In genomic region chr20:25226433-25227316, GRCh38 we compare ENCODE assay signal across 1 cellular context.
TF ChIP-seq lines count a peak whose summit lies in the region.

No MANE protein-coding gene starts in this region.

TF ChIP-seq in HepG2, 621 proteins besides CTCF, POLR2A, EP300 and RAD21 (continued from another document and continues in another):
- TF ChIP-seq E2F1 (CRISPR knock-in tag; IDR thresholded peaks at IDR 0.05): no peak
- no peak for TF ChIP-seq ZFP90 (CRISPR knock-in tag; IDR thresholded peaks at IDR 0.05; ENCODE audit: borderline replicate concordance)
- TF ChIP-seq FOXM1 (CRISPR knock-in tag; IDR thresholded peaks at IDR 0.05): no peak
- no peak for TF ChIP-seq ZBED4 (CRISPR knock-in tag; IDR thresholded peaks at IDR 0.05; ENCODE audit: borderline replicate concordance)
- TF ChIP-seq CEBPZ (IDR thresholded peaks at IDR 0.05; ENCODE audit: low read length): no peak
- no peak for TF ChIP-seq SRSF1 (optimal IDR thresholded peaks at IDR 0.05; ENCODE audit: low read depth, low read length)
- TF ChIP-seq ZNF576 (CRISPR knock-in tag; IDR thresholded peaks at IDR 0.05): peak; percentile 68; the same call in 1 of the 2 replicates
- TF ChIP-seq NR2F6 (IDR thresholded peaks at IDR 0.05): no peak
- TF ChIP-seq NR2F6 (CRISPR knock-in tag; IDR thresholded peaks at IDR 0.05): no peak
- no peak for TF ChIP-seq RBFOX2 (IDR thresholded peaks at IDR 0.05; ENCODE audit: low read depth, low read length)
- no peak for TF ChIP-seq ZNF136 (CRISPR knock-in tag; IDR thresholded peaks at IDR 0.05; ENCODE audit: low read depth)
- no peak for TF ChIP-seq TEF (CRISPR knock-in tag; IDR thresholded peaks at IDR 0.05)
- peak; percentile 3; the same call in 1 of the 2 replicates for TF ChIP-seq BRD4 (CRISPR knock-in tag; IDR thresholded peaks at IDR 0.05)
- TF ChIP-seq ZNF3 (CRISPR knock-in tag; IDR thresholded peaks at IDR 0.05): no peak
- TF ChIP-seq CENPBD1 (CRISPR knock-in tag; IDR thresholded peaks at IDR 0.05; ENCODE audit: borderline replicate concordance, low read depth): no peak
- no peak for TF ChIP-seq POLR2AphosphoS2 (IDR thresholded peaks at IDR 0.05; ENCODE audit: low read depth, low read length)
- no peak for TF ChIP-seq RFXANK (CRISPR knock-in tag; IDR thresholded peaks at IDR 0.05)
- no peak for TF ChIP-seq GMEB1 (CRISPR knock-in tag; IDR thresholded peaks at IDR 0.05; ENCODE audit: borderline replicate concordance)
- TF ChIP-seq MAF1 (CRISPR knock-in tag; IDR thresholded peaks at IDR 0.05; ENCODE audit: borderline replicate concordance): no peak
- TF ChIP-seq ARNTL (CRISPR knock-in tag; IDR thresholded peaks at IDR 0.05): 0 out of 2 replicates have a peak, but pooled peaks have one; percentile 64
- TF ChIP-seq ARNT (IDR thresholded peaks at IDR 0.05): no peak
- no peak for TF ChIP-seq TEAD3 (CRISPR knock-in tag; optimal IDR thresholded peaks at IDR 0.05; ENCODE audit: borderline replicate concordance)
- 0 out of 2 replicates have a peak, but pooled peaks have one; percentile 29 for TF ChIP-seq MED13 (CRISPR knock-in tag; IDR thresholded peaks at IDR 0.05)
- no peak for TF ChIP-seq TRIM22 (IDR thresholded peaks at IDR 0.05)
- TF ChIP-seq BRF2 (CRISPR knock-in tag; IDR thresholded peaks at IDR 0.05): no peak
- TF ChIP-seq ZNF263 (CRISPR knock-in tag; IDR thresholded peaks at IDR 0.05): no peak
- no peak for TF ChIP-seq MIXL1 (CRISPR knock-in tag; IDR thresholded peaks at IDR 0.05)
- TF ChIP-seq FOXO4 (CRISPR knock-in tag; conservative IDR thresholded peaks at IDR 0.05): no peak
- peak; percentile 71 for TF ChIP-seq KDM2A (CRISPR knock-in tag; IDR thresholded peaks at IDR 0.05; ENCODE audit: borderline replicate concordance, low read depth)
- no peak for TF ChIP-seq ARID3A (IDR thresholded peaks at IDR 0.05; ENCODE audit: low read depth, low read length)
- TF ChIP-seq ARNT2 (CRISPR knock-in tag; IDR thresholded peaks at IDR 0.05; ENCODE audit: low read depth): no peak; the same call in none of the 2 replicates
- TF ChIP-seq LRRFIP1 (CRISPR knock-in tag; conservative IDR thresholded peaks at IDR 0.05): no peak
- TF ChIP-seq FOXJ3 (CRISPR knock-in tag; IDR thresholded peaks at IDR 0.05; ENCODE audit: borderline replicate concordance): no peak
- TF ChIP-seq HMGXB4 (CRISPR knock-in tag; IDR thresholded peaks at IDR 0.05; ENCODE audit: borderline replicate concordance in 1 of 2, low read depth in 1 of 2): peak in 1 of 2 experiments; percentile 35; a peak in 1 of 4 replicates
